8 cellular contexts compared by ENCODE assay signal in genomic region chr7:55952352-55952671, GRCh38. TPM values are rescaled to one million over a fixed set of nuclear protein-coding genes. Genes with fewer than 3 reads are reported as not detected.
DNase-seq lines count a peak whose midpoint lies in the region; ATAC-seq and TF ChIP-seq lines count a peak whose summit lies in the region.
"Not testable (repeated sequence)": the region's sequence is repeated elsewhere in the genome, so short reads cannot be mapped to it uniquely, and the experiment has no call there.

No MANE protein-coding gene starts in this region.

- H3K4me3 ChIP-seq in GM08714 (ENCODE audit: low read length), result peak overlapping the region; percentile 91
- H3K4me3 ChIP-seq in OCI-LY3 (ENCODE audit: low read length), result peak overlapping the region; percentile 100
- H3K4me3 ChIP-seq in gastroesophageal sphincter, result peak overlapping the region; percentile 68 to 71
- peak overlapping the region; percentile 94 for H3K4me3 ChIP-seq in mesodermal cell (ENCODE audit: extremely low read depth, insufficient read depth, low read length, poor library complexity, severe bottlenecking)
- peak overlapping the region; percentile 55 to 86 (median 82) for H3K4me3 ChIP-seq in sigmoid colon
- H3K4me3 ChIP-seq in urinary bladder (ENCODE audit: low read depth, low read length), result peak overlapping the region; percentile 64

- H3K4me3 Mint-ChIP-seq in activated CD8-positive, alpha-beta T cell treated with anti-CD3 and anti-CD28 coated beads, Interleukin-2, amount 10 ng/mL, durations not matched to agents 7 days and 5 days, result peak overlapping the region; percentile 94

- POLR2A ChIA-PET in activated CD8-positive, alpha-beta T cell treated with anti-CD3 and anti-CD28 coated beads, Interleukin-2, amount 10 ng/mL, durations not matched to agents 7 days and 5 days (lab: Charles Lee), result not testable (repeated sequence)

- not testable (repeated sequence) for DNase-seq in activated CD8-positive, alpha-beta T cell treated with anti-CD3 and anti-CD28 coated beads, Interleukin-2, amount 10 ng/mL, durations not matched to agents 7 days and 5 days; caudate nucleus (lab: John Stamatoyannopoulos, UW); sigmoid colon

- not testable (repeated sequence) for ATAC-seq in activated CD8-positive, alpha-beta T cell treated with anti-CD3 and anti-CD28 coated beads, Interleukin-2, amount 10 ng/mL, durations not matched to agents 7 days and 5 days
- ATAC-seq in gastroesophageal sphincter, result peak; percentile 5

- H3K9ac ChIP-seq in OCI-LY3 (ENCODE audit: low read length), result peak overlapping the region; percentile 89

- TF ChIP-seq EP300 in gastroesophageal sphincter (IDR thresholded peaks at IDR 0.05); sigmoid colon (IDR thresholded peaks at IDR 0.05): not testable (repeated sequence)

- not testable (repeated sequence) for H3K9me3 ChIP-seq in OCI-LY3 (ENCODE audit: insufficient read depth, low read length); gastroesophageal sphincter; mesodermal cell (ENCODE audit: control insufficient read depth, low read length); sigmoid colon

- TF ChIP-seq CTCF in OCI-LY3 (IDR thresholded peaks at IDR 0.05; ENCODE audit: low read depth, low read length); gastroesophageal sphincter (IDR thresholded peaks at IDR 0.05); sigmoid colon (IDR thresholded peaks at IDR 0.05): not testable (repeated sequence)

- H3K4me1 ChIP-seq in OCI-LY3 (ENCODE audit: low read length); mesodermal cell (ENCODE audit: control insufficient read depth, insufficient read depth, low read length, poor library complexity, severe bottlenecking); urinary bladder (ENCODE audit: insufficient read depth): not testable (repeated sequence)
- H3K4me1 ChIP-seq in gastroesophageal sphincter (peaks cover 0 to 20% (median 7%) of the 10 kb centered on the region in 3 donors), sigmoid colon (peaks cover 0 to 14% (median 10%) of the 10 kb centered on the region in 4 donors)

- peaks cover 29% of the 10 kb centered on the region for H3K36me3 Mint-ChIP-seq in activated CD8-positive, alpha-beta T cell treated with anti-CD3 and anti-CD28 coated beads, Interleukin-2, amount 10 ng/mL, durations not matched to agents 7 days and 5 days (ENCODE audit: low read depth)

- CTCF ChIA-PET in activated CD8-positive, alpha-beta T cell treated with anti-CD3 and anti-CD28 coated beads, Interleukin-2, amount 10 ng/mL, durations not matched to agents 7 days and 5 days (lab: Charles Lee), result not testable (repeated sequence)

- peak overlapping the region; percentile 73 for H3K4me2 ChIP-seq in OCI-LY3 (ENCODE audit: low read length)

- peaks cover 16% of the 10 kb centered on the region for H3K4me1 Mint-ChIP-seq in activated CD8-positive, alpha-beta T cell treated with anti-CD3 and anti-CD28 coated beads, Interleukin-2, amount 10 ng/mL, durations not matched to agents 7 days and 5 days (ENCODE audit: low read depth)

- not testable (repeated sequence) for H3K27me3 Mint-ChIP-seq in activated CD8-positive, alpha-beta T cell treated with anti-CD3 and anti-CD28 coated beads, Interleukin-2, amount 10 ng/mL, durations not matched to agents 7 days and 5 days (ENCODE audit: low read depth)

- not testable (repeated sequence) for H2AFZ ChIP-seq in OCI-LY3 (ENCODE audit: low read depth, low read length)

- H3K27me3 ChIP-seq in OCI-LY3 (ENCODE audit: low read depth, low read length); gastroesophageal sphincter; sigmoid colon: not testable (repeated sequence)

- peaks cover 26% of the 10 kb centered on the region for H3K79me2 ChIP-seq in OCI-LY3 (ENCODE audit: low read length)

- H3K27ac Mint-ChIP-seq in activated CD8-positive, alpha-beta T cell treated with anti-CD3 and anti-CD28 coated beads, Interleukin-2, amount 10 ng/mL, durations not matched to agents 7 days and 5 days, result peak overlapping the region; percentile 96

- not testable (repeated sequence) for TF ChIP-seq POLR2A in gastroesophageal sphincter (IDR thresholded peaks at IDR 0.05); sigmoid colon (IDR thresholded peaks at IDR 0.05)

- intact Hi-C loops in sigmoid colon (cut with DNase I), result loop anchor here (1.0 to 5.0 kb wide), 3 partner anchors 12 to 110 kb away; partner anchors contain the start of genes NIPSNAP2 and SUMF2

- H3K27ac ChIP-seq in OCI-LY3 (ENCODE audit: low read length), result peak overlapping the region; percentile 29; the same call in 1 of the 2 replicates
- peak overlapping the region; percentile 62 for H3K27ac ChIP-seq in caudate nucleus (ENCODE audit: low read depth, low read length)
- peak overlapping the region; percentile 73 to 87 (median 84) for H3K27ac ChIP-seq in gastroesophageal sphincter
- not testable (repeated sequence) for H3K27ac ChIP-seq in mesodermal cell (ENCODE audit: low read depth, low read length, severe bottlenecking)
- H3K27ac ChIP-seq in sigmoid colon, result peak overlapping the region; percentile 77 to 87 (median 82)
- H3K27ac ChIP-seq in urinary bladder (ENCODE audit: low read depth), result peak overlapping the region; percentile 76

- peaks cover 12% of the 10 kb centered on the region for H3K36me3 ChIP-seq in OCI-LY3 (replicated peaks; ENCODE audit: low read depth, low read length)
- peaks cover 0 to 34% of the 10 kb centered on the region in 2 donors for H3K36me3 ChIP-seq in gastroesophageal sphincter
- peaks cover 27% of the 10 kb centered on the region for H3K36me3 ChIP-seq in mesodermal cell (ENCODE audit: control insufficient read depth, insufficient read depth, low read length)
- peaks cover 0 to 30% (median 7%) of the 10 kb centered on the region in 4 donors for H3K36me3 ChIP-seq in sigmoid colon
- H3K36me3 ChIP-seq in urinary bladder (ENCODE audit: insufficient read depth), result not testable (repeated sequence)

- H4K20me1 ChIP-seq in OCI-LY3 (ENCODE audit: insufficient read depth, low read length), result not testable (repeated sequence)

- H3K9me3 Mint-ChIP-seq in activated CD8-positive, alpha-beta T cell treated with anti-CD3 and anti-CD28 coated beads, Interleukin-2, amount 10 ng/mL, durations not matched to agents 7 days and 5 days (ENCODE audit: insufficient read depth), result not testable (repeated sequence)

- 6 to 36% methylated on average over 7 to 9 of the region's 19 CpGs for WGBS in gastroesophageal sphincter (ENCODE audit: low coverage in 1 of 2), 2 donors
- WGBS in mesodermal cell (ENCODE audit: insufficient coverage in 2 of 2), 2 experiments, result 39 to 41% methylated on average over 18 to 19 of the region's 19 CpGs
- WGBS in sigmoid colon, 2 donors, result 34 to 35% methylated on average over 19 of the region's 19 CpGs
- 30% methylated on average over 19 of the region's 19 CpGs for WGBS in urinary bladder

RNA-seq across cellular contexts. Expression of gene MRPS17, which starts 0.6 kb away (rescaled TPM):
- 10 to 100 TPM; 14.0 to 17.4 TPM for total RNA-seq in activated CD8-positive, alpha-beta T cell treated with anti-CD3 and anti-CD28 coated beads, Interleukin-2, amount 10 ng/mL, durations not matched to agents 7 days and 5 days
- total RNA-seq in gastroesophageal sphincter (10 to 100 TPM; 10.1 to 19.7 (median 13.7) TPM), sigmoid colon (10 to 100 TPM in 3 of 4 donors, 1 to 10 TPM in 1; 9.7 to 15.6 (median 12.5) TPM), urinary bladder (15.1 TPM)
- 11.7 TPM for polyA plus RNA-seq in mesodermal cell (2013, experiment 1 of 2)
- 9.5 TPM for polyA plus RNA-seq in mesodermal cell (2013, experiment 2 of 2)
- polyA plus RNA-seq in sigmoid colon (10 to 100 TPM; 13.2 to 17.1 (median 16.9) TPM), urinary bladder (14.9 TPM)

RNA-seq across cellular contexts. Expression of gene NIPSNAP2, which starts 12.1 kb away (rescaled TPM):
- 10 to 100 TPM; 35.0 to 37.2 TPM for total RNA-seq in activated CD8-positive, alpha-beta T cell treated with anti-CD3 and anti-CD28 coated beads, Interleukin-2, amount 10 ng/mL, durations not matched to agents 7 days and 5 days
- 100 to 1,000 TPM in 2 of 4 donors, 10 to 100 TPM in 2; 64.2 to 113 (median 97.3) TPM for total RNA-seq in gastroesophageal sphincter
- polyA plus RNA-seq in mesodermal cell (2013, experiment 1 of 2), result 65.1 TPM
- polyA plus RNA-seq in mesodermal cell (2013, experiment 2 of 2), result 72.4 TPM
- 100 to 1,000 TPM; 101 to 158 (median 134) TPM for total RNA-seq in sigmoid colon
- 100 to 1,000 TPM in 1 of 3 donors, 10 to 100 TPM in 2; 39.6 to 116 (median 77.5) TPM for polyA plus RNA-seq in sigmoid colon
- total RNA-seq in urinary bladder, result 75.4 TPM
- polyA plus RNA-seq in urinary bladder, result 67.8 TPM
